ENCODE assay signal across 10 cellular contexts in the genomic region with DNA sequence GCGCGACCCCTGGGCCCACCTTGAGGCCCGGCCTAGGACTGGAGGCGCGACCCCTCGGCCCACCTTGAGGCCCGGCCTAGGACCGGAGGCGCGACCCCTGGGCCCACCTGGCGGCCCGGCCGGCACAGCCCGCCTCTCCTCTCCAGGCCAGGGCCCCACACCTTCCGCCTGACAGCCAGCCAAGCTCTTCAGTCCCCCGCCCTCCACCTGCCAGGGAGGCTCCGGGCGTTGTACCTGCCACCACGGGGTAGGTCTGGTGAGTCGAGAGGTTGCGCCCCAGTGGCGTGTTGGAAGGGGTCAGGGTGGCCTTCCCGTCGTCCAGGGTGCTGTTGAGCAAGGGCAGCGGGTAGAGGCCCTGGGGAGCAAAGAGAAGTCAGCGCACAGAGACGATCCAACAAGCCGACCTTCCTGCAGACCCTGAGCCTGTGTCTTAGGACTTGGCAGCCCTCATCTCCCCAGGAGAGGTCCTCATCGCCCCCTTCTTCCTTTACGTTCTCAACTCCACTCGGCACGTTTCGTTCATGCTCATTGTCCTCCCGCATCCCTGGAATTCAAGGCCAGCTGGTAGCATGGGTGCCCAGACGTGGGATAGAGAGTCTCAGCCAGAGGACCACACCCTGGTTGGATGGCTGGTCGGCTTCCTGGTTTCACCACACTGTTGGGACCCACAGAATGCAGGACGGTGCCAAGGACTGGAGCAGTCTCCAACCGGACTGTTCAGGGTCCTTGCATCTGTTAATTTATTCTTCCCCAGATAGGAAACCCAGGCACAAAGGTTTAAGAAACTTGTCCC. TPM values are rescaled to one million over a fixed set of nuclear protein-coding genes. Genes with fewer than 3 reads are reported as not detected.
DNase-seq lines count a peak whose midpoint lies in the region; ATAC-seq and TF ChIP-seq lines count a peak whose summit lies in the region.
"Had no signal": no experiment of that assay in that cellular context is flagged by ENCODE, and none has a peak within 500 bp of the region (broad histone marks: within the 10 kb centered on the region; RNA-seq: fewer than 3 reads in every experiment).

No MANE protein-coding gene starts in this region.

- in situ Hi-C loops in GM13976 (cut with MboI; ENCODE audit: low sequenced_read_pairs, unreplicated experiment), result no loop called here

- no peaks in the 10 kb centered on the region for H3K27me3 Mint-ChIP-seq in MCF 10A (ENCODE audit: insufficient read depth, unreplicated experiment)
- no peaks in the 10 kb centered on the region for H3K27me3 Mint-ChIP-seq in activated T-helper 17 cell treated with anti-CD3 and anti-CD28 coated beads, Interleukin-2, amount 50 U/mL, for 72 hours

- POLR2A ChIA-PET in MCF 10A (lab: Yijun Ruan, JAX), result interaction anchor here (0.8 kb wide), 1 partner anchor 15 kb away, joined by 3 read pairs; no protein-coding TSS in a partner anchor

- BruUV-seq in MCF 10A (replicated peaks; lab: Mats Ljungman, UMichigan), result no TSS peak

- H3K27ac Mint-ChIP-seq in MCF 10A (ENCODE audit: low read depth, unreplicated experiment), result no peak overlapping the region
- no peak overlapping the region for H3K27ac Mint-ChIP-seq in activated T-helper 17 cell treated with anti-CD3 and anti-CD28 coated beads, Interleukin-2, amount 50 U/mL, for 72 hours

- no peaks in the 10 kb centered on the region for H3K9me3 Mint-ChIP-seq in MCF 10A (ENCODE audit: unreplicated experiment)
- H3K9me3 Mint-ChIP-seq in activated T-helper 17 cell treated with anti-CD3 and anti-CD28 coated beads, Interleukin-2, amount 50 U/mL, for 72 hours, result no peaks in the 10 kb centered on the region

- CTCF ChIA-PET in MCF 10A (lab: Yijun Ruan, JAX), result interaction anchor here (0.6 to 25.7 kb wide), 6 partner anchors 9 to 100 kb away, joined by 3 to 505 read pairs (median 4); no protein-coding TSS in a partner anchor

- 70 to 90% methylated on average over 17 to 29 of the region's 38 CpGs for WGBS in tibial nerve, 2 donors

- H3K36me3 ChIP-seq in breast epithelium, result no peaks in the 10 kb centered on the region
- H3K36me3 ChIP-seq in lower lobe of right lung, result no peaks in the 10 kb centered on the region
- H3K36me3 ChIP-seq in tibial nerve, result no peaks in the 10 kb centered on the region

- TF ChIP-seq CTCF in breast epithelium (IDR thresholded peaks at IDR 0.05) (no peak), MCF 10A (IDR thresholded peaks at IDR 0.05; ENCODE audit: unreplicated experiment) (no peak), lower lobe of right lung (IDR thresholded peaks at IDR 0.05) (no peak), tibial nerve (IDR thresholded peaks at IDR 0.05) (no peak), GM13976 (IDR thresholded peaks at IDR 0.05; ENCODE audit: borderline replicate concordance, control extremely low read depth, extremely low read depth, insufficient read depth, missing control alignments) (no peak)

- H3K27me3 ChIP-seq in breast epithelium (no peaks in the 10 kb centered on the region), lower lobe of right lung (ENCODE audit: low read depth) (no peaks in the 10 kb centered on the region), tibial nerve (no peaks in the 10 kb centered on the region)

- peaks cover 7% of the 10 kb centered on the region for H3K36me3 Mint-ChIP-seq in MCF 10A (ENCODE audit: insufficient read depth, unreplicated experiment)
- peaks cover 27% of the 10 kb centered on the region for H3K36me3 Mint-ChIP-seq in activated T-helper 17 cell treated with anti-CD3 and anti-CD28 coated beads, Interleukin-2, amount 50 U/mL, for 72 hours (ENCODE audit: low read depth)

- no peaks in the 10 kb centered on the region for H3K9me3 ChIP-seq in breast epithelium
- no peaks in the 10 kb centered on the region for H3K9me3 ChIP-seq in lower lobe of right lung
- H3K9me3 ChIP-seq in tibial nerve, result no peaks in the 10 kb centered on the region

- intact Hi-C loops in breast epithelium (cut with DNase I; ENCODE audit: low total_unique reads) (no loop called here), MCF 10A (cut with micrococcal nuclease) (no loop called here), lower lobe of right lung (cut with DNase I) (no loop called here)

- no peak overlapping the region for H3K27ac ChIP-seq in breast epithelium
- H3K27ac ChIP-seq in lower lobe of right lung, result no peak overlapping the region
- H3K27ac ChIP-seq in tibial nerve, result peak overlapping the region in 3 of 4 donors; percentile 26 to 81 (median 79)

- DNase-seq in breast epithelium (ENCODE audit: low spot score in 2 of 2) (no peak), MCF 10A (ENCODE audit: unreplicated experiment) (no peak), lower lobe of right lung (no peak), tibial nerve (ENCODE audit: low spot score in 2 of 2) (no peak), GM13976 (ENCODE audit: low spot score) (no peak), NCI-H1105 treated with DMSO at 0.1 percent for 48 hours (lab: John Stamatoyannopoulos, UW) (no peak)
- DNase-seq: NCI-H1694 treated with DMSO at 0.1 percent for 48 hours; stimulated activated CD4-positive, alpha-beta T cell treated with anti-CD3 and anti-CD28 coated beads, Interleukin-2, amount 100 ng/mL, for 24 hours had no signal

- no peak for TF ChIP-seq EP300 in tibial nerve (IDR thresholded peaks at IDR 0.05)

- no peak for TF ChIP-seq POLR2A in breast epithelium (IDR thresholded peaks at IDR 0.05)
- TF ChIP-seq POLR2A in tibial nerve (IDR thresholded peaks at IDR 0.05), result no peak

- H3K4me3 ChIP-seq in breast epithelium, result peak overlapping the region; percentile 38 to 54 (median 52)
- H3K4me3 ChIP-seq in lower lobe of right lung, result peak overlapping the region; percentile 47
- H3K4me3 ChIP-seq in tibial nerve, result peak overlapping the region in 3 of 4 donors; percentile 22 to 59 (median 58)

- ATAC-seq in activated T-helper 17 cell treated with anti-CD3 and anti-CD28 coated beads, Interleukin-2, amount 50 U/mL, for 72 hours (replicated peaks), result no peak
- ATAC-seq in lower lobe of right lung, result peak in 1 of 2 donors; percentile 7
- ATAC-seq in HG03378 (IDR thresholded peaks at IDR 0.05; ENCODE audit: unreplicated experiment), result no peak

- H3K4me1 ChIP-seq in breast epithelium (peaks cover 0 to 11% of the 10 kb centered on the region in 2 donors), lower lobe of right lung (peaks cover 25% of the 10 kb centered on the region), tibial nerve (peaks cover 0 to 38% (median 18%) of the 10 kb centered on the region in 4 donors)

- no peak overlapping the region for H3K4me3 Mint-ChIP-seq in MCF 10A (ENCODE audit: unreplicated experiment)
- H3K4me3 Mint-ChIP-seq in activated T-helper 17 cell treated with anti-CD3 and anti-CD28 coated beads, Interleukin-2, amount 50 U/mL, for 72 hours, result peak overlapping the region; percentile 65

- peaks cover 27% of the 10 kb centered on the region for H3K4me1 Mint-ChIP-seq in MCF 10A (ENCODE audit: insufficient read depth, unreplicated experiment)
- H3K4me1 Mint-ChIP-seq in activated T-helper 17 cell treated with anti-CD3 and anti-CD28 coated beads, Interleukin-2, amount 50 U/mL, for 72 hours, result peaks cover 8% of the 10 kb centered on the region

RNA-seq across cellular contexts. Expression of a gene that starts 42.2 kb away (rescaled TPM):
- total RNA-seq in breast epithelium (1 to 10 TPM in 2 of 3 donors, under 1 TPM in 1; under 0.01 to 2.6 (median 1.0) TPM), MCF 10A (2022) (2.4 TPM in 2 replicates), lower lobe of right lung (1.2 TPM), tibial nerve (10 to 100 TPM in 1 of 4 donors, 1 to 10 TPM in 3; 2.2 to 11.4 (median 5.2) TPM)
- 1 to 10 TPM in 1 of 2 donors, under 1 TPM in 1; 0.86 to 1.6 TPM for total RNA-seq in activated T-helper 17 cell treated with anti-CD3 and anti-CD28 coated beads, Interleukin-2, amount 50 U/mL, for 72 hours

Comparison
In these comparisons a context has a peak if more than half of its experiments do, and no peak if none do; other contexts are left out.
1. H3K27ac ChIP-seq: peak in tibial nerve (3 of 4); none in breast epithelium (0 of 2) and lower lobe of right lung (single experiment).
2. Peak in every context shown above with its lines, with median percentiles within 50 percentile points of each other: H3K4me3 ChIP-seq.